ENCODE assay signal across 25 cellular contexts in the genomic region with DNA sequence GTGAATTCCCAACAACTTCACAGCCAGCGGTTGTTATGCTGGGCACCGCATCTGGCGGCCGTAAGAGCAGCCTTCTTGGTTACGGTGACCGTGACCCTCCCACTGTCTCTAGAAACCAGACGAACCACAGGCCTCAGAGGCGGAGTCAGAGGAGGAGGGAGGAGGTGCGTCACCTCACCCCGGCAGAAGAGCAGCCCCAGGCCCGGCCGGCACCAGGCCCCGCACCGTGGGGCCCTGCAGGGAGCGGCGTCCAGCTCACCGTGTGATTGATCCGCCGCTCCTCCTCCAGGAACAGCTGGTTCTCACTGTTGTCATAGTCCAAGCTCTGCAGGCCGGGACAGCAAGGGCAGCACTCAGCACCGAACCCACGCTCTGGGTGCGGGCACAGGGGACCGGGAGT. TPM values are rescaled to one million over a fixed set of nuclear protein-coding genes. Genes with fewer than 3 reads are reported as not detected.
"Had no signal": no experiment of that assay in that cellular context is flagged by ENCODE, and none has a peak within 500 bp of the region (broad histone marks: within the 10 kb centered on the region; RNA-seq: fewer than 3 reads in every experiment).

No MANE protein-coding gene starts in this region.

- H3K9me3 ChIP-seq: ascending aorta, colonic mucosa, left ventricle myocardium inferior, tibial artery had no signal

- H3K4me1 ChIP-seq: ascending aorta, colonic mucosa, left ventricle myocardium inferior, tibial artery had no signal

- ATAC-seq: activated CD8-positive, alpha-beta T cell treated with anti-CD3 and anti-CD28 coated beads for 36 hours; natural killer cell treated with Interleukin-12 subunit alpha and Interleukin-12 subunit beta and Interleukin-15 and Interleukin-18, amount 100 ng/mL, for 72 hours had no signal

- H3K27me3 Mint-ChIP-seq: activated CD4-positive, alpha-beta T cell treated with anti-CD3 and anti-CD28 coated beads, Interleukin-2, amount 10 ng/mL, durations not matched to agents 24 days and 14 days; activated CD8-positive, alpha-beta T cell treated with anti-CD3 and anti-CD28 coated beads for 36 hours; central memory CD8-positive, alpha-beta T cell; natural killer cell treated with Interleukin-12 subunit alpha and Interleukin-12 subunit beta and Interleukin-15 and Interleukin-18, amount 100 ng/mL, for 72 hours had no signal

- H3K36me3 Mint-ChIP-seq: natural killer cell treated with Interleukin-12 subunit alpha and Interleukin-12 subunit beta and Interleukin-15 and Interleukin-18, amount 100 ng/mL, for 72 hours had no signal

- H3K27ac ChIP-seq: ascending aorta, colonic mucosa, left ventricle myocardium inferior, tibial artery had no signal

- H3K27ac Mint-ChIP-seq: activated CD4-positive, alpha-beta T cell treated with anti-CD3 and anti-CD28 coated beads, Interleukin-2, amount 10 ng/mL, durations not matched to agents 24 days and 14 days; activated CD8-positive, alpha-beta T cell treated with anti-CD3 and anti-CD28 coated beads for 36 hours; activated T-helper 2 cell treated with anti-CD3 and anti-CD28 coated beads, Interferon-gamma antibody, Interleukin-2, Interleukin-4, amounts not matched to agents 10 μg/mL and 5 μg/mL and 100 μg/mL, durations not matched to agents 14 hours and 24 hours and 36 hours; endodermal cell; natural killer cell treated with Interleukin-12 subunit alpha and Interleukin-12 subunit beta and Interleukin-15 and Interleukin-18, amount 100 ng/mL, for 72 hours had no signal

- H3K4me3 Mint-ChIP-seq: activated CD4-positive, alpha-beta T cell treated with anti-CD3 and anti-CD28 coated beads, Interleukin-2, amount 10 ng/mL, durations not matched to agents 24 days and 14 days; activated CD8-positive, alpha-beta T cell treated with anti-CD3 and anti-CD28 coated beads for 36 hours; central memory CD8-positive, alpha-beta T cell; endodermal cell; natural killer cell treated with Interleukin-12 subunit alpha and Interleukin-12 subunit beta and Interleukin-15 and Interleukin-18, amount 100 ng/mL, for 72 hours had no signal

- H3K4me1 Mint-ChIP-seq: central memory CD8-positive, alpha-beta T cell; endodermal cell had no signal

- H3K27me3 ChIP-seq: ascending aorta, colonic mucosa, tibial artery had no signal

- H3K4me3 ChIP-seq: ascending aorta, colonic mucosa, left ventricle myocardium inferior, tibial artery had no signal

- H3K36me3 ChIP-seq: colonic mucosa had no signal

- DNase-seq: activated CD4-positive, alpha-beta T cell treated with anti-CD3 and anti-CD28 coated beads, Interleukin-2, amount 10 ng/mL, durations not matched to agents 24 days and 14 days; activated CD8-positive, alpha-beta T cell treated with anti-CD3 and anti-CD28 coated beads for 36 hours; activated naive CD4-positive, alpha-beta T cell treated with Interleukin-2 at 50 U/mL for 16 hours; activated T-cell treated with anti-CD3 and anti-CD28 coated beads, Interleukin-2, amount 50 U/mL, for 1 hour; colonic mucosa; endodermal cell; foreskin melanocyte; glutamatergic neuron; kidney glomerular epithelial cell; left ventricle myocardium inferior; mammary epithelial cell; retina; stimulated activated CD4-positive, alpha-beta T cell treated with anti-CD3 and anti-CD28 coated beads, Interleukin-12 subunit alpha, Interleukin-12 subunit beta, amount 100 ng/mL, for 4 hours; stimulated activated CD4-positive, alpha-beta T cell treated with anti-CD3 and anti-CD28 coated beads, Interleukin-1b, Interleukin-23, amount 100 ng/mL, for 48 hours; stimulated activated CD8-positive, alpha-beta memory T cell treated with anti-CD3 and anti-CD28 coated beads, Interleukin-4, amount 100 ng/mL, for 48 hours; stimulated activated naive CD4-positive, alpha-beta T cell treated with Interleukin-2 at 50 U/mL for 16 hours; T-helper 9 cell; tibial artery had no signal

- H3K9me3 Mint-ChIP-seq: activated CD4-positive, alpha-beta T cell treated with anti-CD3 and anti-CD28 coated beads, Interleukin-2, amount 10 ng/mL, durations not matched to agents 24 days and 14 days; activated CD8-positive, alpha-beta T cell treated with anti-CD3 and anti-CD28 coated beads for 36 hours; activated T-helper 2 cell treated with anti-CD3 and anti-CD28 coated beads, Interferon-gamma antibody, Interleukin-2, Interleukin-4, amounts not matched to agents 10 μg/mL and 5 μg/mL and 100 μg/mL, durations not matched to agents 14 hours and 24 hours and 36 hours; central memory CD8-positive, alpha-beta T cell; endodermal cell; natural killer cell treated with Interleukin-12 subunit alpha and Interleukin-12 subunit beta and Interleukin-15 and Interleukin-18, amount 100 ng/mL, for 72 hours had no signal

RNA-seq across cellular contexts. Expression of a gene that starts 16.8 kb away (rescaled TPM):
- total RNA-seq: ascending aorta, epithelial cell of proximal tubule had no signal
- polyA plus RNA-seq: mammary epithelial cell had no signal

RNA-seq across cellular contexts. Expression of a gene that starts 27.6 kb away (rescaled TPM):
- total RNA-seq: activated CD4-positive, alpha-beta T cell treated with anti-CD3 and anti-CD28 coated beads, Interleukin-2, amount 10 ng/mL, durations not matched to agents 24 days and 14 days; activated CD8-positive, alpha-beta T cell treated with anti-CD3 and anti-CD28 coated beads for 36 hours; activated T-helper 2 cell treated with anti-CD3 and anti-CD28 coated beads, Interferon-gamma antibody, Interleukin-2, Interleukin-4, amounts not matched to agents 10 μg/mL and 5 μg/mL and 100 μg/mL, durations not matched to agents 14 hours and 24 hours and 36 hours; ascending aorta; colonic mucosa; endodermal cell; epithelial cell of proximal tubule; fibroblast of lung; left ventricle myocardium inferior; mammary epithelial cell; subcutaneous adipose tissue had no signal
- polyA plus RNA-seq: fibroblast of lung, mammary epithelial cell had no signal

RNA-seq across cellular contexts. Expression of a gene that starts 30.3 kb away (rescaled TPM):
- total RNA-seq: activated CD4-positive, alpha-beta T cell treated with anti-CD3 and anti-CD28 coated beads, Interleukin-2, amount 10 ng/mL, durations not matched to agents 24 days and 14 days; activated T-helper 2 cell treated with anti-CD3 and anti-CD28 coated beads, Interferon-gamma antibody, Interleukin-2, Interleukin-4, amounts not matched to agents 10 μg/mL and 5 μg/mL and 100 μg/mL, durations not matched to agents 14 hours and 24 hours and 36 hours; ascending aorta; epithelial cell of proximal tubule; fibroblast of lung; left ventricle myocardium inferior; subcutaneous adipose tissue had no signal
- polyA plus RNA-seq: fibroblast of lung, mammary epithelial cell had no signal
